In the genomic region with DNA sequence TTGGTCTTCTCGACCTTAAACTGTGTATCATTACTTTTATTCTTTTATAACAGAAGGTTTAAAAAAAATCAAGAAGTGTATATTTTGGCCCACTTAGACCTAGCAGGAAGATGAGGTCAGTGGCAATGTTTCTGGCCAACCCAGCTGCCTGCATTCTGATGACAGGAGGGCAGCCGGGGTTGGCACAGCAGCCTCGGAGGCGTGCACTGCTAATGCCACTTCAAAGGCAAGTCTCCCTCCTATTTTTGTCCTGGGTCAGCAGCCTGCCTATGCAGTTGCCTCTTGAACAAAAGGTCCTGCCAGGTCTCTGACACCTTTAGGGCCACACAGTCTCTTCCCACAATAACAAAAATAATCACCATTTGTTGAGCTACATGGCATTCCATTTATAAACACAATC, we compare ENCODE assay signal across 14 cellular contexts.
DNase-seq lines count a peak whose midpoint lies in the region; ATAC-seq and TF ChIP-seq lines count a peak whose summit lies in the region.
"Had no signal": no experiment of that assay in that cellular context is flagged by ENCODE, and none has a peak within 500 bp of the region (broad histone marks: within the 10 kb centered on the region; RNA-seq: fewer than 3 reads in every experiment).

No MANE protein-coding gene starts in this region.

- no peaks in the 10 kb centered on the region for H3K9me3 ChIP-seq in SJCRH30 (replicated peaks)
- no peaks in the 10 kb centered on the region for H3K9me3 ChIP-seq in fibroblast of lung (ENCODE audit: control insufficient read depth, insufficient read depth, low read depth, low read length)
- no peaks in the 10 kb centered on the region for H3K9me3 ChIP-seq in tibial nerve
- H3K9me3 ChIP-seq: suprapubic skin had no signal

- peak; percentile 20 to 43 for TF ChIP-seq EP300 in tibial nerve (IDR thresholded peaks at IDR 0.05)

- no peaks in the 10 kb centered on the region for H3K27me3 Mint-ChIP-seq in mesothelial cell of epicardium (ENCODE audit: low read depth)
- H3K27me3 Mint-ChIP-seq in activated naive CD8-positive, alpha-beta T cell treated with anti-CD3 and anti-CD28 coated beads, Interleukin-2, amount 50 U/mL, for 24 hours = peaks cover 5% of the 10 kb centered on the region

- H3K27me3 ChIP-seq in SJCRH30 (no peaks in the 10 kb centered on the region), fibroblast of lung (ENCODE audit: control insufficient read depth, insufficient read depth, low read length) (no peaks in the 10 kb centered on the region), tibial nerve (no peaks in the 10 kb centered on the region)
- H3K27me3 ChIP-seq: suprapubic skin had no signal

- DNase-seq in SJCRH30 (peak; percentile 42 to 45), fibroblast of lung (ENCODE audit: low read depth in 2 of 2) (no peak), mesothelial cell of epicardium (ENCODE audit: low spot score in 2 of 2, unreplicated experiment in 2 of 2) (no peak), tibial nerve (ENCODE audit: low spot score in 2 of 2) (no peak)
- DNase-seq in activated naive CD8-positive, alpha-beta T cell treated with anti-CD3 and anti-CD28 coated beads, Interleukin-2, amount 50 U/mL, for 24 hours = no peak
- DNase-seq: activated CD8-positive, alpha-beta T cell treated with anti-CD3 and anti-CD28 coated beads, Interleukin-2, amount 10 ng/mL, durations not matched to agents 7 days and 5 days; NCI-H2107; NCI-H82; stimulated activated CD4-positive, alpha-beta T cell treated with anti-CD3 and anti-CD28 coated beads, Interleukin-4, amount 100 ng/mL, for 1 hour had no signal

- H2AFZ ChIP-seq in fibroblast of lung (ENCODE audit: low read length) = peak overlapping the region; percentile 33

- H3K27ac Mint-ChIP-seq in mesothelial cell of epicardium = peak overlapping the region; percentile 48
- no peak overlapping the region for H3K27ac Mint-ChIP-seq in activated naive CD8-positive, alpha-beta T cell treated with anti-CD3 and anti-CD28 coated beads, Interleukin-2, amount 50 U/mL, for 24 hours
- H3K27ac Mint-ChIP-seq: activated CD8-positive, alpha-beta T cell treated with anti-CD3 and anti-CD28 coated beads, Interleukin-2, amount 10 ng/mL, durations not matched to agents 7 days and 5 days had no signal

- peaks cover 13% of the 10 kb centered on the region for H3K4me1 ChIP-seq in SJCRH30
- H3K4me1 ChIP-seq in fibroblast of lung (ENCODE audit: control insufficient read depth, extremely low read depth, insufficient read depth, low read length) = peaks cover 8% of the 10 kb centered on the region
- H3K4me1 ChIP-seq in tibial nerve = peaks cover 0 to 55% (median 17%) of the 10 kb centered on the region in 4 donors

- H3K4me1 Mint-ChIP-seq in mesothelial cell of epicardium = peaks cover 51% of the 10 kb centered on the region
- peaks cover 3% of the 10 kb centered on the region for H3K4me1 Mint-ChIP-seq in activated naive CD8-positive, alpha-beta T cell treated with anti-CD3 and anti-CD28 coated beads, Interleukin-2, amount 50 U/mL, for 24 hours

- no peak overlapping the region for H3K4me3 ChIP-seq in SJCRH30
- no peak overlapping the region for H3K4me3 ChIP-seq in fibroblast of lung (replicated peaks in 1 of 4; ENCODE audit: control extremely low read depth in 1 of 4, insufficient read depth in 1 of 4, low read depth in 3 of 4, low read length in 4 of 4)
- no peak overlapping the region for H3K4me3 ChIP-seq in tibial nerve
- H3K4me3 ChIP-seq: suprapubic skin had no signal

- H3K4me2 ChIP-seq in fibroblast of lung (ENCODE audit: extremely low read depth, insufficient read depth, low read length) = no peak overlapping the region

- TF ChIP-seq POLR2A in tibial nerve (IDR thresholded peaks at IDR 0.05) = no peak

- 25 to 26% methylated on average over 4 of the region's 4 CpGs for WGBS in tibial nerve, 2 donors

- H3K36me3 Mint-ChIP-seq in mesothelial cell of epicardium = no peaks in the 10 kb centered on the region
- no peaks in the 10 kb centered on the region for H3K36me3 Mint-ChIP-seq in activated naive CD8-positive, alpha-beta T cell treated with anti-CD3 and anti-CD28 coated beads, Interleukin-2, amount 50 U/mL, for 24 hours (ENCODE audit: low read depth)

- H3K9ac ChIP-seq in fibroblast of lung (ENCODE audit: insufficient read depth, low read length) = no peak overlapping the region

- H4K20me1 ChIP-seq in fibroblast of lung (ENCODE audit: control insufficient read depth, extremely low read depth, insufficient read depth, low read length) = no peaks in the 10 kb centered on the region

- H3K36me3 ChIP-seq in SJCRH30 (no peaks in the 10 kb centered on the region), fibroblast of lung (ENCODE audit: control insufficient read depth, insufficient read depth, low read length) (no peaks in the 10 kb centered on the region), tibial nerve (no peaks in the 10 kb centered on the region)
- H3K36me3 ChIP-seq: suprapubic skin had no signal

- H3K79me2 ChIP-seq in fibroblast of lung (ENCODE audit: control insufficient read depth, insufficient read depth, low read length) = no peaks in the 10 kb centered on the region

- H3K9me3 Mint-ChIP-seq in mesothelial cell of epicardium = peaks cover 3% of the 10 kb centered on the region
- no peaks in the 10 kb centered on the region for H3K9me3 Mint-ChIP-seq in activated naive CD8-positive, alpha-beta T cell treated with anti-CD3 and anti-CD28 coated beads, Interleukin-2, amount 50 U/mL, for 24 hours
- H3K9me3 Mint-ChIP-seq: neural crest cell had no signal

- no peak overlapping the region for H3K4me3 Mint-ChIP-seq in mesothelial cell of epicardium
- no peak overlapping the region for H3K4me3 Mint-ChIP-seq in activated naive CD8-positive, alpha-beta T cell treated with anti-CD3 and anti-CD28 coated beads, Interleukin-2, amount 50 U/mL, for 24 hours
- H3K4me3 Mint-ChIP-seq: activated CD8-positive, alpha-beta T cell treated with anti-CD3 and anti-CD28 coated beads, Interleukin-2, amount 10 ng/mL, durations not matched to agents 7 days and 5 days; neural crest cell had no signal

- no peak overlapping the region for H3K27ac ChIP-seq in SJCRH30
- no peak overlapping the region for H3K27ac ChIP-seq in fibroblast of lung (ENCODE audit: insufficient read depth, low read length)
- H3K27ac ChIP-seq in tibial nerve = peak overlapping the region in 2 of 4 donors; percentile 80 to 89
- H3K27ac ChIP-seq: suprapubic skin had no signal

- ATAC-seq in GM18907 (IDR thresholded peaks at IDR 0.05; ENCODE audit: unreplicated experiment) (no peak), HG03571 (IDR thresholded peaks at IDR 0.05; ENCODE audit: unreplicated experiment) (no peak)
- ATAC-seq in activated naive CD8-positive, alpha-beta T cell treated with anti-CD3 and anti-CD28 coated beads, Interleukin-2, amount 50 U/mL, for 24 hours = no peak
- ATAC-seq: activated CD8-positive, alpha-beta T cell treated with anti-CD3 and anti-CD28 coated beads, Interleukin-2, amount 10 ng/mL, durations not matched to agents 7 days and 5 days; HCT116 had no signal

- no peak for TF ChIP-seq CTCF in fibroblast of lung (conservative IDR thresholded peaks at IDR 0.05 in 1 of 2, IDR thresholded peaks at IDR 0.05 in 1 of 2; ENCODE audit: low read depth in 1 of 2, low read length in 2 of 2)
- no peak for TF ChIP-seq CTCF in mesothelial cell of epicardium (IDR thresholded peaks at IDR 0.05; ENCODE audit: unreplicated experiment)
- no peak for TF ChIP-seq CTCF in tibial nerve (IDR thresholded peaks at IDR 0.05)

Comparison
In these comparisons a context has a peak if more than half of its experiments do, and no peak if none do; other contexts are left out.
1. DNase-seq: peak in SJCRH30 (2 of 2); none in fibroblast of lung (0 of 2), mesothelial cell of epicardium (0 of 2), tibial nerve (0 of 2) and activated naive CD8-positive, alpha-beta T cell treated with anti-CD3 and anti-CD28 coated beads, Interleukin-2, amount 50 U/mL, for 24 hours (single experiment).